ENCODE assay signal across 8 cellular contexts in genomic region chr10:133334495-133335237, GRCh38. TPM values are rescaled to one million over a fixed set of nuclear protein-coding genes. Genes with fewer than 3 reads are reported as not detected.
A peak's percentile ranks its signal among the peaks of the same experiment; 100 is the strongest.
DNase-seq lines count a peak whose midpoint lies in the region; ATAC-seq, FAIRE-seq and TF ChIP-seq lines count a peak whose summit lies in the region.

No MANE protein-coding gene starts in this region.

- CTCF ChIA-PET in HEK293T (lab: Yijun Ruan, JAX) = no interaction called here

- no peaks in the 10 kb centered on the region for H3K36me3 Mint-ChIP-seq in activated T-helper 1 cell treated with anti-CD3 and anti-CD28 coated beads, Interleukin-12 subunit alpha, Interleukin-12 subunit beta, Interleukin-2, Interleukin-4 antibody, amounts not matched to agents 30 ng/mL and 10 ng/mL and 1 ng/mL, durations not matched to agents 14 hours and 24 hours and 36 hours (ENCODE audit: low read depth)

- POLR2A ChIA-PET in HEK293T (lab: Yijun Ruan, JAX) = no interaction called here

- peak overlapping the region; percentile 75 for H3K4me3 Mint-ChIP-seq in activated T-helper 1 cell treated with anti-CD3 and anti-CD28 coated beads, Interleukin-12 subunit alpha, Interleukin-12 subunit beta, Interleukin-2, Interleukin-4 antibody, amounts not matched to agents 30 ng/mL and 10 ng/mL and 1 ng/mL, durations not matched to agents 14 hours and 24 hours and 36 hours

- DNase-seq in HEK293T (ENCODE audit: extremely low spot score) = peak; percentile 57
- DNase-seq in activated T-helper 1 cell treated with anti-CD3 and anti-CD28 coated beads, Interleukin-12 subunit alpha, Interleukin-12 subunit beta, Interleukin-2, Interleukin-4 antibody, amounts not matched to agents 30 ng/mL and 10 ng/mL and 1 ng/mL, durations not matched to agents 14 hours and 24 hours and 36 hours (ENCODE audit: low spot score) = no peak
- DNase-seq in heart right ventricle = no peak
- no peak for DNase-seq in NCI-H2171 treated with DMSO at 0.1 percent for 48 hours (lab: John Stamatoyannopoulos, UW)
- no peak for DNase-seq in HTR-8/SVneo (ENCODE audit: insufficient read length, low spot score)
- DNase-seq in NCI-H2227 (lab: John Stamatoyannopoulos, UW; ENCODE audit: unreplicated experiment) = no peak
- DNase-seq in cortex of kidney (lab: John Stamatoyannopoulos, UW) = no peak

- WGBS in heart right ventricle, 2 donors = 18 to 21% methylated on average over 38 to 51 of the region's 51 CpGs

- H3K27me3 ChIP-seq in heart right ventricle (peaks cover 28 to 80% (median 74%) of the 10 kb centered on the region in 7 donors), skeletal muscle satellite cell (ENCODE audit: control insufficient read depth, insufficient read depth, low read length) (peaks cover 52% of the 10 kb centered on the region)

- H3K36me3 ChIP-seq in heart right ventricle = no peaks in the 10 kb centered on the region
- H3K36me3 ChIP-seq in skeletal muscle satellite cell (ENCODE audit: insufficient read depth, low read length) = no peaks in the 10 kb centered on the region

- no peak for FAIRE-seq in HTR-8/SVneo (lab: Jason Lieb, UNC)

- H3K4me1 Mint-ChIP-seq in activated T-helper 1 cell treated with anti-CD3 and anti-CD28 coated beads, Interleukin-12 subunit alpha, Interleukin-12 subunit beta, Interleukin-2, Interleukin-4 antibody, amounts not matched to agents 30 ng/mL and 10 ng/mL and 1 ng/mL, durations not matched to agents 14 hours and 24 hours and 36 hours (ENCODE audit: low read depth) = peaks cover 6% of the 10 kb centered on the region

- intact Hi-C loops in activated T-helper 1 cell treated with anti-CD3 and anti-CD28 coated beads, Interleukin-12 subunit alpha, Interleukin-12 subunit beta, Interleukin-2, Interleukin-4 antibody, amounts not matched to agents 30 ng/mL and 10 ng/mL and 1 ng/mL, durations not matched to agents 14 hours and 24 hours and 36 hours (cut with micrococcal nuclease) = loop anchor here (1.0 kb wide), 1 partner anchor 25 kb away; no protein-coding TSS in a partner anchor
- intact Hi-C loops in heart right ventricle (cut with DNase I) = loop anchor here in 3 of 10 donors (5.0 to 10.0 kb wide), 2 partner anchors 190 to 273 kb away; partner anchors contain the start of gene CYP2E1 (in 1 of the 3)

- H3K9me3 ChIP-seq in heart right ventricle = no peaks in the 10 kb centered on the region
- H3K9me3 ChIP-seq in skeletal muscle satellite cell (replicated peaks; ENCODE audit: low read length) = no peaks in the 10 kb centered on the region

- H3K27ac Mint-ChIP-seq in activated T-helper 1 cell treated with anti-CD3 and anti-CD28 coated beads, Interleukin-12 subunit alpha, Interleukin-12 subunit beta, Interleukin-2, Interleukin-4 antibody, amounts not matched to agents 30 ng/mL and 10 ng/mL and 1 ng/mL, durations not matched to agents 14 hours and 24 hours and 36 hours = peak overlapping the region; percentile 45

- H3K27me3 Mint-ChIP-seq in activated T-helper 1 cell treated with anti-CD3 and anti-CD28 coated beads, Interleukin-12 subunit alpha, Interleukin-12 subunit beta, Interleukin-2, Interleukin-4 antibody, amounts not matched to agents 30 ng/mL and 10 ng/mL and 1 ng/mL, durations not matched to agents 14 hours and 24 hours and 36 hours (ENCODE audit: insufficient read depth) = peaks cover 42% of the 10 kb centered on the region

- ATAC-seq in heart right ventricle = peak in 5 of 8 donors; percentile 8 to 41 (median 30)

- no peak overlapping the region for H3K9ac ChIP-seq in skeletal muscle satellite cell (ENCODE audit: low read depth, low read length)

- H3K27ac ChIP-seq in heart right ventricle = no peak overlapping the region

- H3K4me3 ChIP-seq in heart right ventricle = peak overlapping the region; percentile 1 to 54 (median 38)
- peak overlapping the region; percentile 62 for H3K4me3 ChIP-seq in skeletal muscle satellite cell (ENCODE audit: low read length)

- H3K4me2 ChIP-seq in skeletal muscle satellite cell (ENCODE audit: low read length) = peak overlapping the region; percentile 75

- TF ChIP-seq CTCF in heart right ventricle (IDR thresholded peaks at IDR 0.05) = no peak

- H3K9me3 Mint-ChIP-seq in activated T-helper 1 cell treated with anti-CD3 and anti-CD28 coated beads, Interleukin-12 subunit alpha, Interleukin-12 subunit beta, Interleukin-2, Interleukin-4 antibody, amounts not matched to agents 30 ng/mL and 10 ng/mL and 1 ng/mL, durations not matched to agents 14 hours and 24 hours and 36 hours = no peaks in the 10 kb centered on the region

- H3K4me1 ChIP-seq in heart right ventricle (peaks cover 13 to 29% (median 22%) of the 10 kb centered on the region in 9 donors), skeletal muscle satellite cell (ENCODE audit: control insufficient read depth, insufficient read depth, low read length) (peaks cover 14% of the 10 kb centered on the region)

TF ChIP-seq in HEK293T, 16 proteins besides CTCF, POLR2A, EP300 and RAD21:
- TF ChIP-seq FOXK2 (IDR thresholded peaks at IDR 0.05) (no peak), LEF1 (IDR thresholded peaks at IDR 0.05; ENCODE audit: borderline replicate concordance) (no peak), ZNF384 (IDR thresholded peaks at IDR 0.05) (no peak), TARDBP (IDR thresholded peaks at IDR 0.05) (no peak), HDGF (IDR thresholded peaks at IDR 0.05; ENCODE audit: borderline replicate concordance) (no peak), CTBP1 (IDR thresholded peaks at IDR 0.05; ENCODE audit: borderline replicate concordance) (no peak), ARNT (IDR thresholded peaks at IDR 0.05) (no peak), BHLHE40 (IDR thresholded peaks at IDR 0.05; ENCODE audit: borderline replicate concordance) (no peak), SP1 (IDR thresholded peaks at IDR 0.05) (no peak), FOXM1 (IDR thresholded peaks at IDR 0.05; ENCODE audit: borderline replicate concordance) (no peak), L3MBTL2 (conservative IDR thresholded peaks at IDR 0.05) (no peak), SUZ12 (IDR thresholded peaks at IDR 0.05) (no peak)

RNA-seq across cellular contexts. Expression of gene CALY, which starts 2.0 kb away (rescaled TPM):
- total RNA-seq in activated T-helper 1 cell treated with anti-CD3 and anti-CD28 coated beads, Interleukin-12 subunit alpha, Interleukin-12 subunit beta, Interleukin-2, Interleukin-4 antibody, amounts not matched to agents 30 ng/mL and 10 ng/mL and 1 ng/mL, durations not matched to agents 14 hours and 24 hours and 36 hours = not detected in 2 replicates
- under 1 TPM in 1 of 10 donors, not detected in 9; 0.77 TPM for total RNA-seq in heart right ventricle
- polyA plus RNA-seq in heart right ventricle = under 1 TPM in 1 of 2 donors, not detected in 1; 0.09 TPM
- not detected in 2 replicates for total RNA-seq in skeletal muscle satellite cell (2012; rRNA removed)

RNA-seq across cellular contexts. Expression of gene PRAP1, which starts 12.5 kb away (rescaled TPM):
- not detected in 2 replicates for total RNA-seq in activated T-helper 1 cell treated with anti-CD3 and anti-CD28 coated beads, Interleukin-12 subunit alpha, Interleukin-12 subunit beta, Interleukin-2, Interleukin-4 antibody, amounts not matched to agents 30 ng/mL and 10 ng/mL and 1 ng/mL, durations not matched to agents 14 hours and 24 hours and 36 hours
- total RNA-seq in heart right ventricle = not detected
- polyA plus RNA-seq in heart right ventricle = not detected
- 0.51 TPM in 1 of 2 replicates, not detected in the other for total RNA-seq in skeletal muscle satellite cell (2012; rRNA removed)

RNA-seq across cellular contexts. Expression of gene FUOM, which starts 23.2 kb away (rescaled TPM):
- total RNA-seq in activated T-helper 1 cell treated with anti-CD3 and anti-CD28 coated beads, Interleukin-12 subunit alpha, Interleukin-12 subunit beta, Interleukin-2, Interleukin-4 antibody, amounts not matched to agents 30 ng/mL and 10 ng/mL and 1 ng/mL, durations not matched to agents 14 hours and 24 hours and 36 hours = 45.4 and 51.8 TPM in 2 replicates
- 10 to 100 TPM in 2 of 10 donors, 1 to 10 TPM in 8; 2.0 to 13.5 (median 5.1) TPM for total RNA-seq in heart right ventricle
- 10 to 100 TPM; 16.5 to 17.0 TPM for polyA plus RNA-seq in heart right ventricle
- 25.6 and 42.4 TPM in 2 replicates for total RNA-seq in skeletal muscle satellite cell (2012; rRNA removed)

RNA-seq across cellular contexts. Expression of gene ZNF511, which starts 26.0 kb away (rescaled TPM):
- total RNA-seq in activated T-helper 1 cell treated with anti-CD3 and anti-CD28 coated beads, Interleukin-12 subunit alpha, Interleukin-12 subunit beta, Interleukin-2, Interleukin-4 antibody, amounts not matched to agents 30 ng/mL and 10 ng/mL and 1 ng/mL, durations not matched to agents 14 hours and 24 hours and 36 hours = 69.6 and 76.3 TPM in 2 replicates
- 10 to 100 TPM; 30.6 to 54.6 (median 43.5) TPM for total RNA-seq in heart right ventricle
- polyA plus RNA-seq in heart right ventricle = 100 to 1,000 TPM in 1 of 2 donors, 10 to 100 TPM in 1; 38.7 to 129 TPM
- total RNA-seq in skeletal muscle satellite cell (2012; rRNA removed) = 28.6 and 33.9 TPM in 2 replicates

RNA-seq across cellular contexts. Expression of gene TUBGCP2, which starts 26.0 kb away (rescaled TPM):
- total RNA-seq in activated T-helper 1 cell treated with anti-CD3 and anti-CD28 coated beads, Interleukin-12 subunit alpha, Interleukin-12 subunit beta, Interleukin-2, Interleukin-4 antibody, amounts not matched to agents 30 ng/mL and 10 ng/mL and 1 ng/mL, durations not matched to agents 14 hours and 24 hours and 36 hours = 57.6 and 65.0 TPM in 2 replicates
- 10 to 100 TPM; 31.5 to 48.3 (median 36.9) TPM for total RNA-seq in heart right ventricle
- polyA plus RNA-seq in heart right ventricle = 10 to 100 TPM; 37.5 to 77.6 TPM
- total RNA-seq in skeletal muscle satellite cell (2012; rRNA removed) = 53.0 and 58.1 TPM in 2 replicates
